Comparison of ENCODE assay signal across 8 cellular contexts in the genomic region with DNA sequence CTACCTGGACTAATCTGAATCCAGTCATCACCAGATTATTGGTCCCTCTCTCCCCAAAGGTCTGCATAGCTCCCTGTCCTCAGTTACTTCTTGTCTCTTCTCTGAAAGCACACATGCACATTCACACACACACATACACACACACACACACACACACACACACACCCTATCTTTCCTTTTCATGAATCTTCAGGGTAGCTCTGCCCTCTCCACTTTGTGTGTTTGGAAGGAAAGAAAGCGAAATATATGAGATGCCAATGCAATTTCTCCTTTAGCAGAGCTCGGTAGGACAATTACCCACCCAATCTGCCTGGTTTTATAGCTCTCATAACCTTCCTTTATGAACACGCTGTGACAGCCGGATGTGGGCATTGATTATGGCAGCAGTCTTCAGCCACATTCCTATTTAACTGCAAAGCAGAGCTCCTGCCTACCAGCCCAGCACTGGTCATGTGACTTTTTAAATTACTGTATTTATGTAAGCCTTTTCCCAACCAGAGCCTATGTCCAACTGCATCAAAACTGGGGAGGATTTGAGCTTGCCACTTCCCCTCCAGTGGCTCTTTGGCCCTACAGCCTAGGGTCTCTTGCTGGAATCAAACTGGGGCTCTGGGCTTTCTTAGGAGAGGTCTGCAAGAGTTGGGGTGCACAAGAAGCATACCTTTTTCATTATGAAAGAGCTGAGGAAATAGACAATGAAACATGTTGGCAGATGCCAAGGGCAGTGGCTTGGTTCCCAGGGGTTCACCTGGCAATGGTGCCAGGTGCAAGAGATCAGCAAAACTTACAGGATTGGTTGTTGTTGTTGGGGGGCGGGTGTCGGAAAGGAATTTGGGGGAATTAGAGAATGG. TPM values are rescaled to one million over a fixed set of nuclear protein-coding genes. Genes with fewer than 3 reads are reported as not detected.
A peak's percentile ranks its signal among the peaks of the same experiment; 100 is the strongest.
DNase-seq lines count a peak whose midpoint lies in the region; ATAC-seq, FAIRE-seq and TF ChIP-seq lines count a peak whose summit lies in the region.

No MANE protein-coding gene starts in this region.

- no TSS peak for BruUV-seq in endothelial cell of umbilical vein (replicated peaks; lab: Mats Ljungman, UMichigan)

- peaks cover 7% of the 10 kb centered on the region for H3K36me3 Mint-ChIP-seq in T-helper 1 cell treated with Interleukin-12 subunit alpha and Interleukin-12 subunit beta and Interleukin-4 antibody, amounts not matched to agents 30 μg/mL and 1 μg/mL, for 36 hours (ENCODE audit: low read depth)

- H3K9me3 ChIP-seq in BE2C = no peaks in the 10 kb centered on the region
- H3K9me3 ChIP-seq in endothelial cell of umbilical vein (replicated peaks; ENCODE audit: control insufficient read depth, insufficient read depth, low read length) = no peaks in the 10 kb centered on the region

- H3K4me2 ChIP-seq in endothelial cell of umbilical vein (ENCODE audit: insufficient read depth, low read length) = peak overlapping the region; percentile 65

- no peaks in the 10 kb centered on the region for H4K20me1 ChIP-seq in endothelial cell of umbilical vein (replicated peaks; ENCODE audit: control insufficient read depth, extremely low read depth, insufficient read depth, low read length)

- H3K4me3 Mint-ChIP-seq in T-helper 1 cell treated with Interleukin-12 subunit alpha and Interleukin-12 subunit beta and Interleukin-4 antibody, amounts not matched to agents 30 μg/mL and 1 μg/mL, for 36 hours = peak overlapping the region; percentile 83

- TF ChIP-seq POLR2A in endothelial cell of umbilical vein (IDR thresholded peaks at IDR 0.05; ENCODE audit: low read depth, low read length) = no peak

- POLR2A ChIA-PET in endothelial cell of umbilical vein (lab: Charles Lee) = no interaction called here

- no peaks in the 10 kb centered on the region for H3K9me3 Mint-ChIP-seq in T-helper 1 cell treated with Interleukin-12 subunit alpha and Interleukin-12 subunit beta and Interleukin-4 antibody, amounts not matched to agents 30 μg/mL and 1 μg/mL, for 36 hours

- dilution Hi-C loops in endothelial cell of umbilical vein (cut with MboI; ENCODE audit: extremely low pct_ligation_motif_present, low sequenced_read_pairs) = no loop called here

- intact Hi-C loops in endothelial cell of umbilical vein (cut with micrococcal nuclease) = no loop called here

- DNase-seq in BE2C (no peak), HCEC 1CT (peak; percentile 69), endothelial cell of umbilical vein (ENCODE audit: low read depth, low spot score) (no peak), NCI-H2196 (lab: John Stamatoyannopoulos, UW; ENCODE audit: unreplicated experiment) (no peak), SK-N-DZ (ENCODE audit: low spot score) (no peak)

- H2AFZ ChIP-seq in endothelial cell of umbilical vein (ENCODE audit: low read depth, low read length) = no peak overlapping the region

- TF ChIP-seq CTCF in BE2C (IDR thresholded peaks at IDR 0.05; ENCODE audit: low read depth, low read length) (no peak), endothelial cell of umbilical vein (IDR thresholded peaks at IDR 0.05; ENCODE audit: extremely low read depth in 1 of 2, insufficient read depth in 1 of 2, low read depth in 1 of 2, low read length in 2 of 2) (no peak)

- CTCF ChIA-PET in endothelial cell of umbilical vein (lab: Charles Lee) = interaction anchor here (0.6 to 1.3 kb wide), 4 partner anchors 10 to 693 kb away, joined by 3 to 4 read pairs (median 3); a partner anchor contains a TSS

- no peak for ATAC-seq in GM21447 (IDR thresholded peaks at IDR 0.05; ENCODE audit: unreplicated experiment)

- H3K36me3 ChIP-seq in BE2C = peaks cover 26% of the 10 kb centered on the region
- H3K36me3 ChIP-seq in endothelial cell of umbilical vein (ENCODE audit: control insufficient read depth in 2 of 2, extremely low read depth in 1 of 2, insufficient read depth in 2 of 2, low read length in 2 of 2) = no peaks in the 10 kb centered on the region
- H3K36me3 ChIP-seq in rectal smooth muscle tissue (ENCODE audit: control insufficient read depth, insufficient read depth, low read length) = no peaks in the 10 kb centered on the region

- no peaks in the 10 kb centered on the region for H3K27me3 Mint-ChIP-seq in T-helper 1 cell treated with Interleukin-12 subunit alpha and Interleukin-12 subunit beta and Interleukin-4 antibody, amounts not matched to agents 30 μg/mL and 1 μg/mL, for 36 hours (ENCODE audit: low read depth)

- no peaks in the 10 kb centered on the region for H3K27me3 ChIP-seq in BE2C
- no peaks in the 10 kb centered on the region for H3K27me3 ChIP-seq in endothelial cell of umbilical vein (ENCODE audit: control insufficient read depth in 2 of 2, insufficient read depth in 2 of 2, low read length in 2 of 2)
- no peaks in the 10 kb centered on the region for H3K27me3 ChIP-seq in rectal smooth muscle tissue (ENCODE audit: control insufficient read depth, insufficient read depth, low read length)

- peaks cover 34% of the 10 kb centered on the region for H3K79me2 ChIP-seq in endothelial cell of umbilical vein (ENCODE audit: control insufficient read depth, insufficient read depth, low read length)

- H3K27ac ChIP-seq in endothelial cell of umbilical vein (ENCODE audit: insufficient read depth, low read depth, low read length) (no peak overlapping the region), rectal smooth muscle tissue (ENCODE audit: low read depth, low read length) (peak overlapping the region; percentile 48)

- FAIRE-seq in endothelial cell of umbilical vein (lab: Jason Lieb, UNC) = no peak

- peak overlapping the region; percentile 93 for H3K4me3 ChIP-seq in BE2C (ENCODE audit: low read depth, low read length)
- no peak overlapping the region for H3K4me3 ChIP-seq in endothelial cell of umbilical vein (replicated peaks in 1 of 3; ENCODE audit: insufficient read depth in 1 of 3, low read depth in 1 of 3, low read length in 3 of 3)
- peak overlapping the region; percentile 88 for H3K4me3 ChIP-seq in rectal smooth muscle tissue (ENCODE audit: low read length)

- H3K9ac ChIP-seq in endothelial cell of umbilical vein (replicated peaks; ENCODE audit: extremely low read depth, insufficient read depth, low read length) (no peak overlapping the region), rectal smooth muscle tissue (ENCODE audit: low read length) (no peak overlapping the region)

- H3K9me1 ChIP-seq in endothelial cell of umbilical vein (replicated peaks; ENCODE audit: control insufficient read depth, extremely low read depth, insufficient read depth, low read length) = no peaks in the 10 kb centered on the region

- peaks cover 39% of the 10 kb centered on the region for H3K4me1 Mint-ChIP-seq in T-helper 1 cell treated with Interleukin-12 subunit alpha and Interleukin-12 subunit beta and Interleukin-4 antibody, amounts not matched to agents 30 μg/mL and 1 μg/mL, for 36 hours (ENCODE audit: low read depth)

- H3K4me1 ChIP-seq in BE2C = peaks cover 10% of the 10 kb centered on the region; the same call in 1 of the 2 replicates
- H3K4me1 ChIP-seq in endothelial cell of umbilical vein (ENCODE audit: control insufficient read depth, extremely low read depth, insufficient read depth, low read length) = peaks cover 27% of the 10 kb centered on the region
- peaks cover 21% of the 10 kb centered on the region for H3K4me1 ChIP-seq in rectal smooth muscle tissue (ENCODE audit: control insufficient read depth, insufficient read depth, low read length)

- peak overlapping the region; percentile 60 for H3K27ac Mint-ChIP-seq in T-helper 1 cell treated with Interleukin-12 subunit alpha and Interleukin-12 subunit beta and Interleukin-4 antibody, amounts not matched to agents 30 μg/mL and 1 μg/mL, for 36 hours

TF ChIP-seq in endothelial cell of umbilical vein, 7 proteins besides CTCF, POLR2A, EP300 and RAD21:
- no peak for TF ChIP-seq GATA2 (IDR thresholded peaks at IDR 0.05; ENCODE audit: insufficient read depth, insufficient read length, low read depth, low read length)
- TF ChIP-seq POLR2AphosphoS5 (IDR thresholded peaks at IDR 0.05; ENCODE audit: insufficient read depth, low read depth, low read length) = no peak
- TF ChIP-seq JUN (IDR thresholded peaks at IDR 0.05; ENCODE audit: borderline replicate concordance, insufficient read depth, insufficient read length, low read depth) = no peak

RNA-seq across cellular contexts. Expression of a gene that starts 20.8 kb away (rescaled TPM):
- polyA plus RNA-seq in BE2C (2012; ENCODE audit: insufficient read depth, insufficient read length, low read depth) = 178 TPM
- total RNA-seq in endothelial cell of umbilical vein = 158 and 164 TPM in 2 replicates
- polyA plus RNA-seq in endothelial cell of umbilical vein = 52.7 and 64.0 TPM in 2 replicates
- polyA plus RNA-seq in endothelial cell of umbilical vein (2011; cell fraction: cytosol; rRNA removed) = 56.4 and 66.4 TPM in 2 replicates
- polyA plus RNA-seq in endothelial cell of umbilical vein (2011; cell fraction: nucleus; rRNA removed) = 119 and 154 TPM in 2 replicates
- 154 and 212 TPM in 2 replicates for polyA plus RNA-seq in endothelial cell of umbilical vein (2012)
- polyA minus RNA-seq in endothelial cell of umbilical vein = 251 and 281 TPM in 2 replicates
- polyA minus RNA-seq in endothelial cell of umbilical vein (2011; cell fraction: cytosol; rRNA and poly(A)+ RNA removed) = 119 TPM
- polyA minus RNA-seq in endothelial cell of umbilical vein (2011; cell fraction: nucleus; rRNA and poly(A)+ RNA removed) = 181 and 260 TPM in 2 replicates
- polyA plus RNA-seq in SK-N-DZ (2014; cell fraction: cytosol; rRNA removed) = 487 and 535 TPM in 2 replicates
- polyA plus RNA-seq in SK-N-DZ (2014; cell fraction: nucleus; rRNA removed) = 482 and 507 TPM in 2 replicates

Comparison
In these comparisons a context has a peak if more than half of its experiments do, and no peak if none do; other contexts are left out.
1. H3K4me3 ChIP-seq: peak in BE2C (single experiment) and rectal smooth muscle tissue (single experiment); none in endothelial cell of umbilical vein (0 of 3).